ENCODE assay signal across 14 cellular contexts in genomic region chr1:7508052-7508745, GRCh38.
"Had no signal": no experiment of that assay in that cellular context is flagged by ENCODE, and none has a peak within 500 bp of the region (broad histone marks: within the 10 kb centered on the region; RNA-seq: fewer than 3 reads in every experiment).

No MANE protein-coding gene starts in this region.

- H3K79me2 ChIP-seq: parathyroid adenoma had no signal

- H3K9me3 Mint-ChIP-seq: activated CD4-positive, alpha-beta T cell treated with anti-CD3 and anti-CD28 coated beads, Interleukin-2, amount 10 ng/mL, durations not matched to agents 7 days and 5 days; activated T-cell treated with anti-CD3 and anti-CD28 coated beads, Interleukin-2, amount 50 U/mL, for 24 hours; activated T-helper 2 cell treated with anti-CD3 and anti-CD28 coated beads, Interferon-gamma antibody, Interleukin-2, Interleukin-4, amounts not matched to agents 10 μg/mL and 5 μg/mL and 100 μg/mL, durations not matched to agents 14 hours and 24 hours and 36 hours; stimulated activated naive B cell treated with anti-CD40 and anti-IgM and Interleukin-4, amounts not matched to agents 10 μg/mL and 1 μg/mL and 100 μg/mL, for 72 hours; T-helper 1 cell treated with Interleukin-12 subunit alpha and Interleukin-12 subunit beta and Interleukin-4 antibody, amounts not matched to agents 30 μg/mL and 1 μg/mL, for 36 hours had no signal

- H3K27ac Mint-ChIP-seq: activated CD4-positive, alpha-beta T cell treated with anti-CD3 and anti-CD28 coated beads, Interleukin-2, amount 10 ng/mL, durations not matched to agents 7 days and 5 days; activated CD8-positive, alpha-beta T cell treated with anti-CD3 and anti-CD28 coated beads, Interleukin-2, amount 10 ng/mL, durations not matched to agents 7 days and 5 days; activated T-cell treated with anti-CD3 and anti-CD28 coated beads, Interleukin-2, amount 50 U/mL, for 24 hours; activated T-helper 2 cell treated with anti-CD3 and anti-CD28 coated beads, Interferon-gamma antibody, Interleukin-2, Interleukin-4, amounts not matched to agents 10 μg/mL and 5 μg/mL and 100 μg/mL, durations not matched to agents 14 hours and 24 hours and 36 hours; stimulated activated naive B cell treated with anti-CD40 and anti-IgM and Interleukin-4, amounts not matched to agents 10 μg/mL and 1 μg/mL and 100 μg/mL, for 72 hours; T-helper 1 cell treated with Interleukin-12 subunit alpha and Interleukin-12 subunit beta and Interleukin-4 antibody, amounts not matched to agents 30 μg/mL and 1 μg/mL, for 36 hours had no signal

- H3K4me1 ChIP-seq: parathyroid adenoma had no signal

- H3K27ac ChIP-seq: brain microvascular endothelial cell, parathyroid adenoma had no signal

- H3K36me3 Mint-ChIP-seq: stimulated activated naive B cell treated with anti-CD40 and anti-IgM and Interleukin-4, amounts not matched to agents 10 μg/mL and 1 μg/mL and 100 μg/mL, for 72 hours had no signal

- H3K9me3 ChIP-seq: sigmoid colon had no signal

- H3K36me3 ChIP-seq: brain microvascular endothelial cell, sigmoid colon had no signal

- H3K27me3 Mint-ChIP-seq: activated CD4-positive, alpha-beta T cell treated with anti-CD3 and anti-CD28 coated beads, Interleukin-2, amount 10 ng/mL, durations not matched to agents 7 days and 5 days had no signal

- H3K4me3 Mint-ChIP-seq: activated CD4-positive, alpha-beta T cell treated with anti-CD3 and anti-CD28 coated beads, Interleukin-2, amount 10 ng/mL, durations not matched to agents 7 days and 5 days; activated CD8-positive, alpha-beta T cell treated with anti-CD3 and anti-CD28 coated beads, Interleukin-2, amount 10 ng/mL, durations not matched to agents 7 days and 5 days; activated T-cell treated with anti-CD3 and anti-CD28 coated beads, Interleukin-2, amount 50 U/mL, for 24 hours; stimulated activated naive B cell treated with anti-CD40 and anti-IgM and Interleukin-4, amounts not matched to agents 10 μg/mL and 1 μg/mL and 100 μg/mL, for 72 hours; T-helper 1 cell treated with Interleukin-12 subunit alpha and Interleukin-12 subunit beta and Interleukin-4 antibody, amounts not matched to agents 30 μg/mL and 1 μg/mL, for 36 hours had no signal

- H3K4me1 Mint-ChIP-seq: activated CD4-positive, alpha-beta T cell treated with anti-CD3 and anti-CD28 coated beads, Interleukin-2, amount 10 ng/mL, durations not matched to agents 7 days and 5 days; stimulated activated naive B cell treated with anti-CD40 and anti-IgM and Interleukin-4, amounts not matched to agents 10 μg/mL and 1 μg/mL and 100 μg/mL, for 72 hours had no signal

- H3K9ac ChIP-seq: parathyroid adenoma had no signal

- DNase-seq: activated CD4-positive, alpha-beta T cell treated with anti-CD3 and anti-CD28 coated beads, Interleukin-2, amount 10 ng/mL, durations not matched to agents 7 days and 5 days; activated CD8-positive, alpha-beta T cell treated with anti-CD3 and anti-CD28 coated beads, Interleukin-2, amount 10 ng/mL, durations not matched to agents 7 days and 5 days; activated naive CD4-positive, alpha-beta T cell treated with Interleukin-2 at 50 U/mL for 16 hours; activated T-cell treated with anti-CD3 and anti-CD28 coated beads, Interleukin-2, amount 50 U/mL, for 24 hours; aorta; brain microvascular endothelial cell; cerebellar nuclear complex; effector CD4-positive, alpha-beta T cell; sigmoid colon; stimulated activated naive B cell treated with anti-CD40 and anti-IgM and Interleukin-4, amounts not matched to agents 10 μg/mL and 1 μg/mL and 100 μg/mL, for 72 hours had no signal

- H3K27me3 ChIP-seq: brain microvascular endothelial cell, sigmoid colon had no signal

- ATAC-seq: activated CD8-positive, alpha-beta T cell treated with anti-CD3 and anti-CD28 coated beads, Interleukin-2, amount 10 ng/mL, durations not matched to agents 7 days and 5 days; esophagus mucosa; stimulated activated naive B cell treated with anti-CD40 and anti-IgM and Interleukin-4, amounts not matched to agents 10 μg/mL and 1 μg/mL and 100 μg/mL, for 72 hours had no signal

- H2AFZ ChIP-seq: parathyroid adenoma had no signal
